ENCODE assay signal across 22 cellular contexts in the genomic region with DNA sequence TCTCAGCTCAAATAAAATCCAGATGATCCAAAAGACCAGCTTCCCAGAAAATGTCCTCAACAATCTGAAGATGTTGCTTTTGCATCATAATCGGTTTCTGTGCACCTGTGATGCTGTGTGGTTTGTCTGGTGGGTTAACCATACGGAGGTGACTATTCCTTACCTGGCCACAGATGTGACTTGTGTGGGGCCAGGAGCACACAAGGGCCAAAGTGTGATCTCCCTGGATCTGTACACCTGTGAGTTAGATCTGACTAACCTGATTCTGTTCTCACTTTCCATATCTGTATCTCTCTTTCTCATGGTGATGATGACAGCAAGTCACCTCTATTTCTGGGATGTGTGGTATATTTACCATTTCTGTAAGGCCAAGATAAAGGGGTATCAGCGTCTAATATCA. TPM values are rescaled to one million over a fixed set of nuclear protein-coding genes. Genes with fewer than 3 reads are reported as not detected.
A peak's percentile ranks its signal among the peaks of the same experiment; 100 is the strongest.
DNase-seq lines count a peak whose midpoint lies in the region; ATAC-seq and TF ChIP-seq lines count a peak whose summit lies in the region.
"Had no signal": no experiment of that assay in that cellular context is flagged by ENCODE, and none has a peak within 500 bp of the region (broad histone marks: within the 10 kb centered on the region; RNA-seq: fewer than 3 reads in every experiment).

No MANE protein-coding gene starts in this region.

- no peak for TF ChIP-seq CTCF in GM12865 (IDR thresholded peaks at IDR 0.05; ENCODE audit: insufficient read depth, low read depth, low read length, missing control alignments)
- no peak for TF ChIP-seq CTCF in KMS-11 (conservative IDR thresholded peaks at IDR 0.05; ENCODE audit: low read depth, low read length)
- no peak for TF ChIP-seq CTCF in colonic mucosa (IDR thresholded peaks at IDR 0.05)

- no peak for ATAC-seq in memory B cell (ENCODE audit: low read depth)
- ATAC-seq in natural killer cell treated with Interleukin-12 subunit alpha and Interleukin-12 subunit beta and Interleukin-15 and Interleukin-18, amount 100 ng/mL, for 72 hours: no peak
- ATAC-seq: K562 had no signal

- H3K4me2 ChIP-seq in KMS-11: peak overlapping the region; percentile 92; the same call in 1 of the 2 replicates

- intact Hi-C loops in colonic mucosa (cut with DNase I): no loop called here

- peaks cover 4% of the 10 kb centered on the region for H3K36me3 Mint-ChIP-seq in activated CD4-positive, alpha-beta T cell treated with anti-CD3 and anti-CD28 coated beads, Interleukin-2, amount 10 ng/mL, durations not matched to agents 7 days and 5 days (ENCODE audit: low read depth)
- peaks cover 21% of the 10 kb centered on the region for H3K36me3 Mint-ChIP-seq in memory B cell
- H3K36me3 Mint-ChIP-seq in natural killer cell treated with Interleukin-12 subunit alpha and Interleukin-12 subunit beta and Interleukin-15 and Interleukin-18, amount 100 ng/mL, for 72 hours: no peaks in the 10 kb centered on the region

- no peaks in the 10 kb centered on the region for H3K9me3 ChIP-seq in colonic mucosa
- H3K9me3 ChIP-seq: MG63, SJSA1 had no signal

- H3K36me3 ChIP-seq in KMS-11 (ENCODE audit: insufficient read depth) (no peaks in the 10 kb centered on the region), colonic mucosa (no peaks in the 10 kb centered on the region)
- H3K36me3 ChIP-seq: MG63, SJSA1 had no signal

- H3K4me3 Mint-ChIP-seq in activated CD4-positive, alpha-beta T cell treated with anti-CD3 and anti-CD28 coated beads, Interleukin-2, amount 10 ng/mL, durations not matched to agents 7 days and 5 days: no peak overlapping the region
- no peak overlapping the region for H3K4me3 Mint-ChIP-seq in memory B cell
- H3K4me3 Mint-ChIP-seq in natural killer cell treated with Interleukin-12 subunit alpha and Interleukin-12 subunit beta and Interleukin-15 and Interleukin-18, amount 100 ng/mL, for 72 hours: no peak overlapping the region

- H3K27me3 Mint-ChIP-seq in activated CD4-positive, alpha-beta T cell treated with anti-CD3 and anti-CD28 coated beads, Interleukin-2, amount 10 ng/mL, durations not matched to agents 7 days and 5 days: peaks cover 5% of the 10 kb centered on the region
- H3K27me3 Mint-ChIP-seq in memory B cell: no peaks in the 10 kb centered on the region
- H3K27me3 Mint-ChIP-seq in natural killer cell treated with Interleukin-12 subunit alpha and Interleukin-12 subunit beta and Interleukin-15 and Interleukin-18, amount 100 ng/mL, for 72 hours: peaks cover 0 to 24% of the 10 kb centered on the region in 2 donors

- H3K4me1 Mint-ChIP-seq in activated CD4-positive, alpha-beta T cell treated with anti-CD3 and anti-CD28 coated beads, Interleukin-2, amount 10 ng/mL, durations not matched to agents 7 days and 5 days: peaks cover 44% of the 10 kb centered on the region
- peaks cover 26% of the 10 kb centered on the region for H3K4me1 Mint-ChIP-seq in memory B cell
- peaks cover 6 to 18% of the 10 kb centered on the region in 2 donors for H3K4me1 Mint-ChIP-seq in natural killer cell treated with Interleukin-12 subunit alpha and Interleukin-12 subunit beta and Interleukin-15 and Interleukin-18, amount 100 ng/mL, for 72 hours (ENCODE audit: low read depth in 2 of 2)

- POLR2A ChIA-PET in activated CD4-positive, alpha-beta T cell treated with anti-CD3 and anti-CD28 coated beads, Interleukin-2, amount 10 ng/mL, durations not matched to agents 7 days and 5 days (lab: Charles Lee): no interaction called here

- no peak overlapping the region for H2AFZ ChIP-seq in KMS-11 (ENCODE audit: low read depth)

- no peak overlapping the region for H3K9ac ChIP-seq in KMS-11
- no peak overlapping the region for H3K9ac ChIP-seq in colonic mucosa (ENCODE audit: low read depth in 2 of 2, low read length in 2 of 2)

- H3K27ac ChIP-seq in KMS-11 (peak overlapping the region; percentile 88), colonic mucosa (no peak overlapping the region)
- H3K27ac ChIP-seq: 22Rv1, SJSA1 had no signal

- CTCF ChIA-PET in activated CD4-positive, alpha-beta T cell treated with anti-CD3 and anti-CD28 coated beads, Interleukin-2, amount 10 ng/mL, durations not matched to agents 7 days and 5 days (lab: Charles Lee): interaction anchor here (0.6 to 2.4 kb wide), 4 partner anchors 35 to 187 kb away, joined by 3 to 12 read pairs (median 4); no protein-coding TSS in a partner anchor

- H3K79me2 ChIP-seq in KMS-11 (ENCODE audit: insufficient read depth, low read depth): no peaks in the 10 kb centered on the region

- peak overlapping the region; percentile 50 for H3K27ac Mint-ChIP-seq in activated CD4-positive, alpha-beta T cell treated with anti-CD3 and anti-CD28 coated beads, Interleukin-2, amount 10 ng/mL, durations not matched to agents 7 days and 5 days
- peak overlapping the region; percentile 63 for H3K27ac Mint-ChIP-seq in memory B cell
- H3K27ac Mint-ChIP-seq in natural killer cell treated with Interleukin-12 subunit alpha and Interleukin-12 subunit beta and Interleukin-15 and Interleukin-18, amount 100 ng/mL, for 72 hours: no peak overlapping the region

- no peaks in the 10 kb centered on the region for H4K20me1 ChIP-seq in KMS-11 (ENCODE audit: insufficient read depth)

- no peaks in the 10 kb centered on the region for H3K27me3 ChIP-seq in KMS-11 (ENCODE audit: insufficient read depth, low read depth)
- H3K27me3 ChIP-seq in colonic mucosa: no peaks in the 10 kb centered on the region
- H3K27me3 ChIP-seq: MG63, SJSA1 had no signal

- H3K4me3 ChIP-seq in GM12865 (ENCODE audit: low read depth, low read length) (no peak overlapping the region), KMS-11 (IDR thresholded peaks at IDR 0.05; ENCODE audit: insufficient read depth, low read depth, low read length) (no peak overlapping the region), colonic mucosa (no peak overlapping the region)
- H3K4me3 ChIP-seq: K562, MG63, SJSA1 had no signal

- H3K4me1 ChIP-seq in KMS-11 (ENCODE audit: low read depth, poor library complexity, severe bottlenecking): peaks cover 82% of the 10 kb centered on the region
- no peaks in the 10 kb centered on the region for H3K4me1 ChIP-seq in colonic mucosa
- H3K4me1 ChIP-seq: SJSA1 had no signal

- no peak for DNase-seq in activated CD4-positive, alpha-beta T cell treated with anti-CD3 and anti-CD28 coated beads, Interleukin-2, amount 10 ng/mL, durations not matched to agents 7 days and 5 days
- DNase-seq in activated CD4-positive, alpha-beta T cell treated with anti-CD3 and anti-CD28 coated beads for 48 hours: no peak
- DNase-seq in GM12865 (ENCODE audit: low read depth) (peak; percentile 41), memory B cell (ENCODE audit: low spot score in 2 of 2) (no peak), colonic mucosa (no peak)
- DNase-seq in natural killer cell treated with Interleukin-12 subunit alpha and Interleukin-12 subunit beta and Interleukin-15 and Interleukin-18, amount 100 ng/mL, for 72 hours (ENCODE audit: low spot score): no peak
- DNase-seq: ACHN, Calu3, DND-41, H7, MG63, NCI-H2029, NCI-H2227 treated with DMSO at 0.1 percent for 48 hours, NCI-H526 treated with DMSO at 0.1 percent for 48 hours, Right ventricle myocardium superior, RPMI8226 had no signal

- H3K9me3 Mint-ChIP-seq in activated CD4-positive, alpha-beta T cell treated with anti-CD3 and anti-CD28 coated beads, Interleukin-2, amount 10 ng/mL, durations not matched to agents 7 days and 5 days: peaks cover 5% of the 10 kb centered on the region
- H3K9me3 Mint-ChIP-seq in memory B cell: no peaks in the 10 kb centered on the region
- no peaks in the 10 kb centered on the region for H3K9me3 Mint-ChIP-seq in natural killer cell treated with Interleukin-12 subunit alpha and Interleukin-12 subunit beta and Interleukin-15 and Interleukin-18, amount 100 ng/mL, for 72 hours

RNA-seq across cellular contexts. Expression of a gene that starts 18.7 kb away (rescaled TPM):
- not detected for total RNA-seq in activated CD4-positive, alpha-beta T cell treated with anti-CD3 and anti-CD28 coated beads, Interleukin-2, amount 10 ng/mL, durations not matched to agents 7 days and 5 days
- total RNA-seq in colonic mucosa: 1 to 10 TPM in 1 of 2 donors, under 1 TPM in 1; 0.35 to 1.6 TPM
- not detected for total RNA-seq in natural killer cell treated with Interleukin-12 subunit alpha and Interleukin-12 subunit beta and Interleukin-15 and Interleukin-18, amount 100 ng/mL, for 72 hours
- total RNA-seq: Calu3, H7, HT-29, K562, NCI-H460, SJSA1 had no signal

RNA-seq across cellular contexts. Expression of a gene that starts 20.9 kb away (rescaled TPM):
- total RNA-seq in activated CD4-positive, alpha-beta T cell treated with anti-CD3 and anti-CD28 coated beads, Interleukin-2, amount 10 ng/mL, durations not matched to agents 7 days and 5 days: under 1 TPM; 0.10 to 0.19 TPM
- 1 to 10 TPM in 1 of 2 donors, under 1 TPM in 1; 0.27 to 1.3 TPM for total RNA-seq in colonic mucosa
- under 1 TPM in 1 of 2 donors, not detected in 1; 0.31 TPM for total RNA-seq in natural killer cell treated with Interleukin-12 subunit alpha and Interleukin-12 subunit beta and Interleukin-15 and Interleukin-18, amount 100 ng/mL, for 72 hours
- total RNA-seq: Calu3, H7, HT-29, NCI-H460 had no signal

Comparison
In these comparisons a context has a peak if more than half of its experiments do, and no peak if none do; other contexts are left out.
1. H3K27ac Mint-ChIP-seq: peak in activated CD4-positive, alpha-beta T cell treated with anti-CD3 and anti-CD28 coated beads, Interleukin-2, amount 10 ng/mL, durations not matched to agents 7 days and 5 days (single experiment) and memory B cell (single experiment); none in natural killer cell treated with Interleukin-12 subunit alpha and Interleukin-12 subunit beta and Interleukin-15 and Interleukin-18, amount 100 ng/mL, for 72 hours (0 of 2).